Comparison of ENCODE assay signal across 8 cellular contexts in genomic region chr4:134879019-134879418, GRCh38.
"Had no signal": no experiment of that assay in that cellular context is flagged by ENCODE, and none has a peak within 500 bp of the region (broad histone marks: within the 10 kb centered on the region; RNA-seq: fewer than 3 reads in every experiment).

No MANE protein-coding gene starts in this region.

- H3K4me1 ChIP-seq: HAP-1 had no signal

- ATAC-seq: HCT116 had no signal

- H3K36me3 ChIP-seq: HAP-1 had no signal

- DNase-seq: GM23248, GOT3, H7, HFFc6, KG1 had no signal

- H3K9me3 ChIP-seq: HAP-1 had no signal

- H3K27ac ChIP-seq: GM23248, HL-60 had no signal

- H3K4me3 ChIP-seq: GM23248, HAP-1 had no signal

- H2AFZ ChIP-seq: GM23248 had no signal

- H3K9ac ChIP-seq: GM23248 had no signal
